Comparison of ENCODE assay signal across 27 cellular contexts in genomic region chr10:90818736-90819135, GRCh38. TPM values are rescaled to one million over a fixed set of nuclear protein-coding genes. Genes with fewer than 3 reads are reported as not detected.
DNase-seq lines count a peak whose midpoint lies in the region; ATAC-seq and TF ChIP-seq lines count a peak whose summit lies in the region.
"Had no signal": no experiment of that assay in that cellular context is flagged by ENCODE, and none has a peak within 500 bp of the region (broad histone marks: within the 10 kb centered on the region; RNA-seq: fewer than 3 reads in every experiment).

No MANE protein-coding gene starts in this region.

- TF ChIP-seq EP300 in SK-N-SH (IDR thresholded peaks at IDR 0.05; ENCODE audit: borderline replicate concordance in 1 of 2, low read depth in 1 of 2, low read length in 1 of 2): no peak

- H3K9ac ChIP-seq in mammary epithelial cell (ENCODE audit: insufficient read depth, low read length) (no peak overlapping the region), SK-N-SH (no peak overlapping the region)
- H3K9ac ChIP-seq: BLaER1 had no signal

- POLR2A ChIA-PET in SK-N-SH (lab: Yijun Ruan, JAX): no interaction called here

- no TSS peak for BruUV-seq in mammary epithelial cell (replicated peaks; lab: Mats Ljungman, UMichigan)

- H3F3A ChIP-seq in SK-N-SH (replicated peaks; ENCODE audit: insufficient read depth): no peaks in the 10 kb centered on the region

- dilution Hi-C loops in mammary epithelial cell (cut with HindIII; ENCODE audit: low sequenced_read_pairs): no loop called here

- H2AFZ ChIP-seq in mammary epithelial cell (ENCODE audit: low read depth, low read length) (no peak overlapping the region), SK-N-SH (ENCODE audit: low read depth) (no peak overlapping the region)

- H3K4me3 ChIP-seq in RWPE2 (ENCODE audit: severe bottlenecking) (no peak overlapping the region), mammary epithelial cell (replicated peaks in 1 of 3; ENCODE audit: insufficient read depth in 1 of 3, low read depth in 2 of 3, low read length in 3 of 3) (no peak overlapping the region), epithelial cell of esophagus (ENCODE audit: low read length) (no peak overlapping the region), SK-N-SH (ENCODE audit: low read depth in 2 of 2, low read length in 1 of 2) (no peak overlapping the region)
- H3K4me3 ChIP-seq: BLaER1, GM12878 had no signal

- in situ Hi-C loops in mammary epithelial cell (cut with MboI; ENCODE audit: low sequenced_read_pairs in 2 of 2): no loop called here

- H3K27ac ChIP-seq in RWPE2 (ENCODE audit: poor library complexity, severe bottlenecking) (peak overlapping the region; percentile 79), mammary epithelial cell (ENCODE audit: insufficient read depth, low read depth, low read length) (peak overlapping the region; percentile 44), foreskin keratinocyte (peak overlapping the region; percentile 90), SK-N-SH (ENCODE audit: low read depth in 2 of 2, low read length in 1 of 2) (no peak overlapping the region)
- H3K27ac ChIP-seq: BLaER1 had no signal

- WGBS in mammary epithelial cell (ENCODE audit: low coverage, missing lambda C conversion rate): 13% methylated on average over 1 of the region's 1 CpG
- 0% methylated on average over 1 of the region's 1 CpG for WGBS in SK-N-SH (ENCODE audit: low lambda C conversion rate)

- H4K20me1 ChIP-seq in mammary epithelial cell (ENCODE audit: insufficient read depth, low read length): no peaks in the 10 kb centered on the region
- no peaks in the 10 kb centered on the region for H4K20me1 ChIP-seq in SK-N-SH (ENCODE audit: insufficient read depth)
- H4K20me1 ChIP-seq: BLaER1 had no signal

- DNase-seq in RWPE2 (ENCODE audit: low spot score): no peak
- DNase-seq in mammary epithelial cell: peak; percentile 58
- peak; percentile 71 for DNase-seq in epithelial cell of esophagus (ENCODE audit: low read depth)
- DNase-seq in foreskin keratinocyte: peak; percentile 58 to 85
- DNase-seq in SK-N-SH: no peak
- DNase-seq in kidney tubule cell (ENCODE audit: low spot score): no peak
- DNase-seq: 8988T; ACHN; BE2C; C1 segment of cervical spinal cord; CD4-positive, alpha-beta memory T cell; CD4-positive, CD25-positive, alpha-beta regulatory T cell; CD8-positive, alpha-beta memory T cell; COR-L47; DMS 273 treated with DMSO at 0.1 percent for 48 hours; DMS153; DMS53; DMS79; DND-41; EL; GDM1 had no signal

- peaks cover 83% of the 10 kb centered on the region for H3K79me2 ChIP-seq in mammary epithelial cell (ENCODE audit: insufficient read depth, low read length)
- no peaks in the 10 kb centered on the region for H3K79me2 ChIP-seq in SK-N-SH (ENCODE audit: insufficient read depth)

- H3K4me2 ChIP-seq in mammary epithelial cell (ENCODE audit: insufficient read depth, low read depth, low read length): peak overlapping the region; percentile 67
- no peak overlapping the region for H3K4me2 ChIP-seq in SK-N-SH
- H3K4me2 ChIP-seq: BLaER1 had no signal

- TF ChIP-seq RAD21 in SK-N-SH (IDR thresholded peaks at IDR 0.05; ENCODE audit: low read length): no peak

- H3K36me3 ChIP-seq in RWPE2 (ENCODE audit: low read depth): no peaks in the 10 kb centered on the region
- H3K36me3 ChIP-seq in mammary epithelial cell (ENCODE audit: insufficient read depth, low read length): no peaks in the 10 kb centered on the region
- no peaks in the 10 kb centered on the region for H3K36me3 ChIP-seq in SK-N-SH (replicated peaks in 1 of 2; ENCODE audit: control insufficient read depth in 1 of 2, insufficient read depth in 2 of 2, low read length in 1 of 2)
- H3K36me3 ChIP-seq: BE2C, BLaER1 had no signal

- H3K9me2 ChIP-seq in SK-N-SH: no peaks in the 10 kb centered on the region

- H3K4me1 ChIP-seq in RWPE2 (ENCODE audit: insufficient read depth, poor library complexity, severe bottlenecking): peaks cover 37% of the 10 kb centered on the region
- peaks cover 64% of the 10 kb centered on the region for H3K4me1 ChIP-seq in mammary epithelial cell (ENCODE audit: insufficient read depth, low read length)
- peaks cover 38% of the 10 kb centered on the region for H3K4me1 ChIP-seq in foreskin keratinocyte
- H3K4me1 ChIP-seq in SK-N-SH (ENCODE audit: control insufficient read depth in 1 of 2, insufficient read depth in 2 of 2, low read depth in 1 of 2, low read length in 1 of 2): no peaks in the 10 kb centered on the region
- H3K4me1 ChIP-seq: BE2C, BLaER1 had no signal

- ATAC-seq in RWPE2 (ENCODE audit: low read depth): peak; percentile 53; the same call in 2 of the 3 replicates
- peak; percentile 44 for ATAC-seq in foreskin keratinocyte
- no peak for ATAC-seq in GM21447 (IDR thresholded peaks at IDR 0.05; ENCODE audit: unreplicated experiment)
- ATAC-seq in GM19455 (IDR thresholded peaks at IDR 0.05; ENCODE audit: unreplicated experiment): no peak
- ATAC-seq: GM12878 had no signal

- intact Hi-C loops in mammary epithelial cell (cut with micrococcal nuclease): no loop called here

- H3K9me3 ChIP-seq in RWPE2 (ENCODE audit: severe bottlenecking): no peaks in the 10 kb centered on the region
- peaks cover 11% of the 10 kb centered on the region for H3K9me3 ChIP-seq in mammary epithelial cell (replicated peaks; ENCODE audit: insufficient read depth, low read length)
- no peaks in the 10 kb centered on the region for H3K9me3 ChIP-seq in SK-N-SH
- H3K9me3 ChIP-seq: BE2C had no signal

- H3K27me3 ChIP-seq in RWPE2 (ENCODE audit: insufficient read depth, poor library complexity, severe bottlenecking) (no peaks in the 10 kb centered on the region), mammary epithelial cell (ENCODE audit: insufficient read depth, low read length) (no peaks in the 10 kb centered on the region), foreskin keratinocyte (no peaks in the 10 kb centered on the region), SK-N-SH (ENCODE audit: insufficient read depth) (peaks cover 16% of the 10 kb centered on the region)
- H3K27me3 ChIP-seq: BLaER1 had no signal

- CTCF ChIA-PET in mammary epithelial cell (lab: Charles Lee; ENCODE audit: low non-redundant PET) (no interaction called here), SK-N-SH (lab: Yijun Ruan, JAX) (no interaction called here)

- no peak for TF ChIP-seq CTCF in RWPE2 (IDR thresholded peaks at IDR 0.05; ENCODE audit: poor library complexity, severe bottlenecking)
- no peak for TF ChIP-seq CTCF in mammary epithelial cell (conservative IDR thresholded peaks at IDR 0.05 in 1 of 2, IDR thresholded peaks at IDR 0.05 in 1 of 2; ENCODE audit: extremely low read depth in 1 of 2, insufficient read depth in 1 of 2, low read depth in 1 of 2, low read length in 2 of 2)
- TF ChIP-seq CTCF in epithelial cell of esophagus (IDR thresholded peaks at IDR 0.05; ENCODE audit: insufficient read depth, low read depth, low read length, missing control alignments): no peak
- no peak for TF ChIP-seq CTCF in foreskin keratinocyte (conservative IDR thresholded peaks at IDR 0.05)
- no peak for TF ChIP-seq CTCF in SK-N-SH (IDR thresholded peaks at IDR 0.05)

TF ChIP-seq in SK-N-SH, 30 proteins besides CTCF, POLR2A, EP300 and RAD21 (continues in another document):
- TF ChIP-seq RXRA (IDR thresholded peaks at IDR 0.05; ENCODE audit: borderline replicate concordance, low read depth): no peak
- TF ChIP-seq, protein P1, sequence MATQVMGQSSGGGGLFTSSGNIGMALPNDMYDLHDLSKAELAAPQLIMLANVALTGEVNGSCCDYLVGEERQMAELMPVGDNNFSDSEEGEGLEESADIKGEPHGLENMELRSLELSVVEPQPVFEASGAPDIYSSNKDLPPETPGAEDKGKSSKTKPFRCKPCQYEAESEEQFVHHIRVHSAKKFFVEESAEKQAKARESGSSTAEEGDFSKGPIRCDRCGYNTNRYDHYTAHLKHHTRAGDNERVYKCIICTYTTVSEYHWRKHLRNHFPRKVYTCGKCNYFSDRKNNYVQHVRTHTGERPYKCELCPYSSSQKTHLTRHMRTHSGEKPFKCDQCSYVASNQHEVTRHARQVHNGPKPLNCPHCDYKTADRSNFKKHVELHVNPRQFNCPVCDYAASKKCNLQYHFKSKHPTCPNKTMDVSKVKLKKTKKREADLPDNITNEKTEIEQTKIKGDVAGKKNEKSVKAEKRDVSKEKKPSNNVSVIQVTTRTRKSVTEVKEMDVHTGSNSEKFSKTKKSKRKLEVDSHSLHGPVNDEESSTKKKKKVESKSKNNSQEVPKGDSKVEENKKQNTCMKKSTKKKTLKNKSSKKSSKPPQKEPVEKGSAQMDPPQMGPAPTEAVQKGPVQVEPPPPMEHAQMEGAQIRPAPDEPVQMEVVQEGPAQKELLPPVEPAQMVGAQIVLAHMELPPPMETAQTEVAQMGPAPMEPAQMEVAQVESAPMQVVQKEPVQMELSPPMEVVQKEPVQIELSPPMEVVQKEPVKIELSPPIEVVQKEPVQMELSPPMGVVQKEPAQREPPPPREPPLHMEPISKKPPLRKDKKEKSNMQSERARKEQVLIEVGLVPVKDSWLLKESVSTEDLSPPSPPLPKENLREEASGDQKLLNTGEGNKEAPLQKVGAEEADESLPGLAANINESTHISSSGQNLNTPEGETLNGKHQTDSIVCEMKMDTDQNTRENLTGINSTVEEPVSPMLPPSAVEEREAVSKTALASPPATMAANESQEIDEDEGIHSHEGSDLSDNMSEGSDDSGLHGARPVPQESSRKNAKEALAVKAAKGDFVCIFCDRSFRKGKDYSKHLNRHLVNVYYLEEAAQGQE (IDR thresholded peaks at IDR 0.05; ENCODE audit: low read depth, low read length): no peak
- TF ChIP-seq POLR2AphosphoS5 (IDR thresholded peaks at IDR 0.05; ENCODE audit: low read depth, low read length): no peak
- no peak for TF ChIP-seq TAF1 (IDR thresholded peaks at IDR 0.05; ENCODE audit: borderline replicate concordance, low read depth, low read length)
- TF ChIP-seq NFIC (IDR thresholded peaks at IDR 0.05; ENCODE audit: borderline replicate concordance): no peak

RNA-seq across cellular contexts. Expression of gene HTR7, which starts 39.1 kb away (rescaled TPM):
- total RNA-seq in mammary epithelial cell (10 to 100 TPM; 20.2 to 24.1 TPM), foreskin keratinocyte (13.3 and 15.0 TPM in 2 replicates)
- polyA plus RNA-seq in mammary epithelial cell (19.5 TPM), foreskin keratinocyte (5.7 and 5.9 TPM in 2 replicates), SK-N-SH (2012; rRNA removed) (0.16 and 0.24 TPM in 2 replicates)
- 14.0 TPM for polyA minus RNA-seq in mammary epithelial cell
- 0.19 and 0.28 TPM in 2 replicates for polyA plus RNA-seq in SK-N-SH (2012; cell fraction: cytosol; rRNA removed)
- 0.10 and 0.15 TPM in 2 replicates for polyA plus RNA-seq in SK-N-SH (2012; cell fraction: nucleus; rRNA removed)
- total RNA-seq: A673; CD4-positive, alpha-beta memory T cell; CD4-positive, CD25-positive, alpha-beta regulatory T cell; CD8-positive, alpha-beta memory T cell; G401 had no signal
- polyA plus RNA-seq: CD4-positive, alpha-beta memory T cell; CD4-positive, CD25-positive, alpha-beta regulatory T cell; CD8-positive, alpha-beta memory T cell had no signal

RNA-seq across cellular contexts. Expression of gene RPP30, which starts 53.0 kb away (rescaled TPM):
- total RNA-seq in mammary epithelial cell (10 to 100 TPM; 32.3 to 38.8 TPM), foreskin keratinocyte (49.9 and 50.2 TPM in 2 replicates)
- polyA plus RNA-seq in mammary epithelial cell (29.7 TPM), foreskin keratinocyte (55.0 and 61.6 TPM in 2 replicates), SK-N-SH (2012; rRNA removed) (16.7 and 18.6 TPM in 2 replicates)
- 50.3 TPM for polyA minus RNA-seq in mammary epithelial cell
- polyA plus RNA-seq in SK-N-SH (2012; cell fraction: cytosol; rRNA removed): 18.9 and 21.0 TPM in 2 replicates
- 15.1 and 24.7 TPM in 2 replicates for polyA plus RNA-seq in SK-N-SH (2012; cell fraction: nucleus; rRNA removed)

Comparison
In these comparisons a context has a peak if more than half of its experiments do, and no peak if none do; other contexts are left out.
1. ATAC-seq: peak in RWPE2 (single experiment) and foreskin keratinocyte (single experiment); none in GM21447 (single experiment) and GM19455 (single experiment).
2. DNase-seq: peak in mammary epithelial cell (single experiment), epithelial cell of esophagus (single experiment) and foreskin keratinocyte (2 of 2); none in RWPE2 (single experiment), SK-N-SH (single experiment) and kidney tubule cell (single experiment).
3. H3K27ac ChIP-seq: peak in RWPE2 (single experiment), mammary epithelial cell (single experiment) and foreskin keratinocyte (single experiment); none in SK-N-SH (0 of 2).